In the genomic region with DNA sequence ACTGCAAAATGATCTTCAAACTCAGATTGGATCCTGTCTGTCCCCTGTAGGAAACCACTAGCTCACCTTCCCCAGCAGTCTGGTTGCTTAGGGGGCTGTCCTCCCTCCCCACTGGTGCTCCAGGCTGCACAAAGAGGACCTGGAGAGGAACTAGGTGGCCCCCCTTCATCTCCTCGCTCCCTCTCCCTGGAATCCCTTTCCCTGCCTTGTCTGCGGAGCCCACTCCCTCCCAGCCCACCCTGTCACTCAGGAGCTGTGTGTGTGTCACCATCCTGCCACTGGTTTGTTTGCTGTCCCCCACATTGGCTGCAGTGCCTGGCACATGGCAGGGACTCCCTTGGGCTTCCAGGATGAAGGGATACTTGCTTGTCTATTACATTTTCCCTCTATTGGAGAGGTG, we compare ENCODE assay signal across 24 cellular contexts. TPM values are rescaled to one million over a fixed set of nuclear protein-coding genes. Genes with fewer than 3 reads are reported as not detected.
DNase-seq lines count a peak whose midpoint lies in the region.
"Had no signal": no experiment of that assay in that cellular context is flagged by ENCODE, and none has a peak within 500 bp of the region (broad histone marks: within the 10 kb centered on the region; RNA-seq: fewer than 3 reads in every experiment).

No MANE protein-coding gene starts in this region.

- peaks cover 13% of the 10 kb centered on the region for H3K4me1 ChIP-seq in CD4-positive, alpha-beta memory T cell (ENCODE audit: insufficient read depth, low read length)
- H3K4me1 ChIP-seq: BE2C, SJSA1 had no signal

- H3K9me3 ChIP-seq in CD4-positive, alpha-beta memory T cell (ENCODE audit: control insufficient read depth in 1 of 2, low read length in 2 of 2) = no peaks in the 10 kb centered on the region
- H3K9me3 ChIP-seq: BE2C, SJSA1 had no signal

- no peaks in the 10 kb centered on the region for H3K27me3 Mint-ChIP-seq in CD4-positive, alpha-beta memory T cell

- CTCF ChIA-PET in CD4-positive, alpha-beta memory T cell (lab: Charles Lee; ENCODE audit: partially characterized antibody) = no interaction called here

- intact Hi-C loops in CD4-positive, alpha-beta memory T cell (cut with micrococcal nuclease) = no loop called here

- H3K4me3 ChIP-seq in CD4-positive, alpha-beta memory T cell (ENCODE audit: low read length in 2 of 2) = no peak overlapping the region
- no peak overlapping the region for H3K4me3 ChIP-seq in H7 (ENCODE audit: insufficient read depth, low read depth, low read length)
- H3K4me3 ChIP-seq: SJSA1 had no signal

- no peaks in the 10 kb centered on the region for H3K27me3 ChIP-seq in CD4-positive, alpha-beta memory T cell (ENCODE audit: insufficient read depth, low read length)
- no peaks in the 10 kb centered on the region for H3K27me3 ChIP-seq in H7 (ENCODE audit: control insufficient read depth, insufficient read depth, low read length)
- H3K27me3 ChIP-seq: BE2C, SJSA1 had no signal

- peaks cover 5 to 13% of the 10 kb centered on the region in 2 donors for H3K36me3 Mint-ChIP-seq in CD4-positive, alpha-beta memory T cell

- H3K4me1 Mint-ChIP-seq in CD4-positive, alpha-beta memory T cell = peaks cover 10 to 29% (median 17%) of the 10 kb centered on the region in 4 donors

- no peaks in the 10 kb centered on the region for H3K9me3 Mint-ChIP-seq in CD4-positive, alpha-beta memory T cell

- no peak for DNase-seq in CD4-positive, alpha-beta memory T cell
- DNase-seq in D341Med (ENCODE audit: low spot score) = peak; percentile 25
- peak; percentile 27 for DNase-seq in H7
- DNase-seq in iPS-NIHi7 (ENCODE audit: extremely low spot score) = peak; percentile 11
- DNase-seq in SW 1271 (lab: John Stamatoyannopoulos, UW) = no peak
- DNase-seq in NCI-H2227 (lab: John Stamatoyannopoulos, UW; ENCODE audit: unreplicated experiment) = no peak
- DNase-seq in A172 (ENCODE audit: low spot score) = no peak
- DNase-seq: BE2C, Calu3, DMS153, DND-41, GOT3, HCEC 1CT, IMR-90, KG1, NCI-H1105, NCI-H1436 treated with DMSO at 0.1 percent for 48 hours, NCI-H187 treated with DMSO at 0.1 percent for 48 hours, NCI-H446, NCI-H524 treated with DMSO at 0.1 percent for 48 hours, NCI-H774, T-helper 1 cell had no signal

- peak overlapping the region in 5 of 7 donors; percentile 7 to 59 (median 29) for H3K27ac Mint-ChIP-seq in CD4-positive, alpha-beta memory T cell

- POLR2A ChIA-PET in CD4-positive, alpha-beta memory T cell (lab: Charles Lee; ENCODE audit: partially characterized antibody) = interaction anchor here (1.4 kb wide), 1 partner anchor 107 kb away, joined by 4 read pairs; a partner anchor contains a TSS

- H3K36me3 ChIP-seq in CD4-positive, alpha-beta memory T cell (ENCODE audit: insufficient read depth, low read length) = peaks cover 14% of the 10 kb centered on the region
- H3K36me3 ChIP-seq in H7 (replicated peaks; ENCODE audit: control insufficient read depth, insufficient read depth, low read length) = no peaks in the 10 kb centered on the region; the same call in 1 of the 2 replicates

- peak overlapping the region in 1 of 8 donors; percentile 48 for H3K4me3 Mint-ChIP-seq in CD4-positive, alpha-beta memory T cell
- H3K4me3 Mint-ChIP-seq: CD14-positive monocyte had no signal

- H3K27ac ChIP-seq in CD4-positive, alpha-beta memory T cell (ENCODE audit: low read depth, low read length) = no peak overlapping the region
- H3K27ac ChIP-seq: SJSA1 had no signal

RNA-seq across cellular contexts. Expression of a gene that starts 35.5 kb away (rescaled TPM):
- total RNA-seq in CD4-positive, alpha-beta memory T cell = 100 to 1,000 TPM; 169 to 170 TPM
- polyA plus RNA-seq in CD4-positive, alpha-beta memory T cell = 10 to 100 TPM in 1 of 2 donors, 1 to 10 TPM in 1; 1.1 to 12.1 TPM
- 16.6 and 17.9 TPM in 2 replicates for total RNA-seq in H7 (2014; rRNA removed; shearing (Covaris generic))
- 12.7 and 13.9 TPM in 2 replicates for total RNA-seq in A172 (2014; rRNA removed; shearing (Covaris generic))

Comparison
In these comparisons a context has a peak if more than half of its experiments do, and no peak if none do; other contexts are left out.
1. DNase-seq: peak in D341Med (single experiment), H7 (single experiment) and iPS-NIHi7 (single experiment); none in CD4-positive, alpha-beta memory T cell (0 of 5), SW 1271 (0 of 2), NCI-H2227 (single experiment) and A172 (single experiment).